In the genomic region with DNA sequence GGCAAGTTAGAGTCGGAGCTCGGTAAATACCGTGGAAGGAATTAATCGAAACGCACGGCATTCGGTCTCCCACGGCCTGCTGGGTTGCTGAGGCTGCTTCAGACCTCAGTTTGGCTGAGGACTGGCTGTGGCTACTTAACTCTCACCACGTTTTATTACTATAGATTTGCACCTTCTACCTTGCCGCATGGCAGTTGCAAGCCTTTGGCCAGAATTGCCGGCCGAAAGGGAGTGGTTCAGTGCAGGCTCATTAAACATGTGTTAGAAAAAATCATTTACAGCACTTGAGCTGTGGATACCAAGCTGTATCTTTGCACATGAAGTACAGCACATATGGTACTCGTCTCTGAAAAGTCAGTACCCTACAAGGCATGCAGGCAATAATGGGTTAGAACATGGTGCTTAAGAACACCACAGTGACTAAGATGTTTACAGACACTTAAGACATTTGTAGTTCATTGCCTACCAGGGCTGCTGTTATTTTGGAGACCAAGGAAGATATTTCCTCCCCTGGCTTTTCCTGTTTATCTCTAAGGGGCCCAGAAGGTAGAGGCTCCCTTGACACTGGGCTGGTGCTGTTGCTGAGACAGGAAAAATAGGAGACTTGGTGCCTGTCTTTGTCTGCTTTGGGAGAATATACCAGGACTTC, we compare ENCODE assay signal across 15 cellular contexts.
DNase-seq lines count a peak whose midpoint lies in the region; ATAC-seq and TF ChIP-seq lines count a peak whose summit lies in the region.
"Had no signal": no experiment of that assay in that cellular context is flagged by ENCODE, and none has a peak within 500 bp of the region (broad histone marks: within the 10 kb centered on the region; RNA-seq: fewer than 3 reads in every experiment).

No MANE protein-coding gene starts in this region.

- H3K4me3 ChIP-seq in hepatocyte (no peak overlapping the region), smooth muscle cell (no peak overlapping the region), trophoblast cell (ENCODE audit: low read depth, low read length) (no peak overlapping the region)
- H3K4me3 ChIP-seq in CD4-positive, alpha-beta memory T cell (ENCODE audit: low read length in 2 of 2), result no peak overlapping the region

- H3K9me3 ChIP-seq in hepatocyte (ENCODE audit: low read depth) (no peaks in the 10 kb centered on the region), smooth muscle cell (replicated peaks; ENCODE audit: low read depth) (no peaks in the 10 kb centered on the region), trophoblast cell (ENCODE audit: insufficient read depth, low read depth, low read length) (no peaks in the 10 kb centered on the region)
- no peaks in the 10 kb centered on the region for H3K9me3 ChIP-seq in CD4-positive, alpha-beta memory T cell (ENCODE audit: control insufficient read depth in 1 of 2, low read length in 2 of 2)
- H3K9me3 ChIP-seq: SK-N-SH had no signal

- no peak overlapping the region for H2AFZ ChIP-seq in hepatocyte
- no peak overlapping the region for H2AFZ ChIP-seq in smooth muscle cell (ENCODE audit: low read depth)
- no peak overlapping the region for H2AFZ ChIP-seq in trophoblast cell (ENCODE audit: insufficient read depth, low read length, poor library complexity)

- peaks cover 60% of the 10 kb centered on the region for H3K36me3 Mint-ChIP-seq in activated B cell treated with CpG ODN at 0.5 μM for 24 hours (ENCODE audit: low read depth)
- H3K36me3 Mint-ChIP-seq in effector memory CD8-positive, alpha-beta T cell (ENCODE audit: insufficient read depth), result no peaks in the 10 kb centered on the region
- no peaks in the 10 kb centered on the region for H3K36me3 Mint-ChIP-seq in CD4-positive, alpha-beta memory T cell
- H3K36me3 Mint-ChIP-seq: natural killer cell treated with Interleukin-12 subunit alpha and Interleukin-12 subunit beta and Interleukin-15 and Interleukin-18, amount 100 ng/mL, for 72 hours had no signal

- POLR2A ChIA-PET in activated B cell treated with CpG ODN at 0.5 μM for 24 hours (lab: Charles Lee), result interaction anchor here (0.7 to 3.2 kb wide), 3 partner anchors 39 to 86 kb away, joined by 3 to 13 read pairs (median 4); no protein-coding TSS in a partner anchor
- POLR2A ChIA-PET in CD4-positive, alpha-beta memory T cell (lab: Charles Lee; ENCODE audit: partially characterized antibody), result no interaction called here

- DNase-seq in EH (ENCODE audit: low read depth) (peak; percentile 38), activated B cell treated with CpG ODN at 0.5 μM for 24 hours (no peak), hepatocyte (ENCODE audit: low spot score) (peak; percentile 36), smooth muscle cell (lab: John Stamatoyannopoulos, UW; ENCODE audit: unreplicated experiment) (no peak), trophoblast cell (no peak), pons (ENCODE audit: low spot score) (no peak)
- DNase-seq in effector memory CD8-positive, alpha-beta T cell, result no peak
- no peak for DNase-seq in CD4-positive, alpha-beta memory T cell
- DNase-seq: activated CD4-positive, alpha-beta T cell treated with anti-CD3 and anti-CD28 coated beads for 1 hour; activated T-cell treated with anti-CD3 and anti-CD28 coated beads, Interleukin-2, amount 50 U/mL, for 4 hours; CD4-positive, alpha-beta T cell; NCI-H1048; NCI-H510A treated with DMSO at 0.1 percent for 48 hours; SK-N-SH had no signal

- no peak overlapping the region for H4K91ac ChIP-seq in trophoblast cell (ENCODE audit: low read depth, low read length)

- intact Hi-C loops in activated B cell treated with CpG ODN at 0.5 μM for 24 hours (cut with micrococcal nuclease), result loop anchor here (2.0 to 10.0 kb wide), 2 partner anchors 105 to 293 kb away; a partner anchor contains a TSS
- intact Hi-C loops in CD4-positive, alpha-beta memory T cell (cut with micrococcal nuclease), result no loop called here

- WGBS in hepatocyte (ENCODE audit: low lambda C conversion rate, missing lambda C conversion rate), result 81% methylated on average over 13 of the region's 13 CpGs
- 77% methylated on average over 13 of the region's 13 CpGs for WGBS in smooth muscle cell (ENCODE audit: low lambda C conversion rate)
- no CpG with 5 or more reads among the region's 13 CpGs for WGBS in trophoblast cell (ENCODE audit: extremely low coverage, insufficient coverage, insufficient read length)

- H3K4me1 ChIP-seq in hepatocyte (ENCODE audit: insufficient read depth), result peaks cover 38% of the 10 kb centered on the region
- peaks cover 29% of the 10 kb centered on the region for H3K4me1 ChIP-seq in smooth muscle cell (ENCODE audit: low read depth)
- peaks cover 0 to 2% of the 10 kb centered on the region in 2 experiments for H3K4me1 ChIP-seq in trophoblast cell (ENCODE audit: control insufficient read depth in 1 of 2, insufficient read depth in 2 of 2, low read length in 2 of 2)
- no peaks in the 10 kb centered on the region for H3K4me1 ChIP-seq in CD4-positive, alpha-beta memory T cell (ENCODE audit: insufficient read depth, low read length)

- CTCF ChIA-PET in activated B cell treated with CpG ODN at 0.5 μM for 24 hours (lab: Charles Lee), result interaction anchor here (0.8 kb wide), 1 partner anchor 90 kb away, joined by 3 read pairs; no protein-coding TSS in a partner anchor
- CTCF ChIA-PET in CD4-positive, alpha-beta memory T cell (lab: Charles Lee; ENCODE audit: partially characterized antibody), result no interaction called here

- H3K9ac ChIP-seq in smooth muscle cell (ENCODE audit: low read depth) (no peak overlapping the region), trophoblast cell (ENCODE audit: low read length) (no peak overlapping the region)
- H3K9ac ChIP-seq: SK-N-SH had no signal

- peak overlapping the region; percentile 46 for H3K4me3 Mint-ChIP-seq in activated B cell treated with CpG ODN at 0.5 μM for 24 hours
- H3K4me3 Mint-ChIP-seq in effector memory CD8-positive, alpha-beta T cell, result no peak overlapping the region
- H3K4me3 Mint-ChIP-seq in CD4-positive, alpha-beta memory T cell, result no peak overlapping the region
- H3K4me3 Mint-ChIP-seq: activated T-cell treated with anti-CD3 and anti-CD28 coated beads, Interleukin-2, amount 50 U/mL, for 4 hours; CD4-positive, alpha-beta T cell; natural killer cell treated with Interleukin-12 subunit alpha and Interleukin-12 subunit beta and Interleukin-15 and Interleukin-18, amount 100 ng/mL, for 72 hours had no signal

- H3K18ac ChIP-seq in trophoblast cell (ENCODE audit: low read length), result no peak overlapping the region

- H3K27ac ChIP-seq in hepatocyte (peak overlapping the region; percentile 86), smooth muscle cell (ENCODE audit: low read depth) (peak overlapping the region; percentile 52), trophoblast cell (ENCODE audit: low read depth, low read length) (no peak overlapping the region)
- no peak overlapping the region for H3K27ac ChIP-seq in CD4-positive, alpha-beta memory T cell (ENCODE audit: low read depth, low read length)

- no peaks in the 10 kb centered on the region for H3K27me3 Mint-ChIP-seq in activated B cell treated with CpG ODN at 0.5 μM for 24 hours
- H3K27me3 Mint-ChIP-seq in effector memory CD8-positive, alpha-beta T cell, result peaks cover 0 to 10% of the 10 kb centered on the region in 2 donors
- H3K27me3 Mint-ChIP-seq in CD4-positive, alpha-beta memory T cell, result peaks cover 0 to 6% of the 10 kb centered on the region in 2 donors

- ATAC-seq in activated B cell treated with CpG ODN at 0.5 μM for 24 hours (ENCODE audit: low read depth), result no peak
- no peak for ATAC-seq in effector memory CD8-positive, alpha-beta T cell (replicated peaks)
- ATAC-seq: activated T-cell treated with anti-CD3 and anti-CD28 coated beads, Interleukin-2, amount 50 U/mL, for 4 hours; natural killer cell treated with Interleukin-12 subunit alpha and Interleukin-12 subunit beta and Interleukin-15 and Interleukin-18, amount 100 ng/mL, for 72 hours had no signal

- no peaks in the 10 kb centered on the region for H3K9me3 Mint-ChIP-seq in activated B cell treated with CpG ODN at 0.5 μM for 24 hours
- H3K9me3 Mint-ChIP-seq in effector memory CD8-positive, alpha-beta T cell, result no peaks in the 10 kb centered on the region
- H3K9me3 Mint-ChIP-seq in CD4-positive, alpha-beta memory T cell, result no peaks in the 10 kb centered on the region
- H3K9me3 Mint-ChIP-seq: activated T-cell treated with anti-CD3 and anti-CD28 coated beads, Interleukin-2, amount 50 U/mL, for 4 hours; CD4-positive, alpha-beta T cell; natural killer cell treated with Interleukin-12 subunit alpha and Interleukin-12 subunit beta and Interleukin-15 and Interleukin-18, amount 100 ng/mL, for 72 hours had no signal

- H4K8ac ChIP-seq in trophoblast cell (ENCODE audit: low read depth, low read length), result no peak overlapping the region

- H3K27me3 ChIP-seq in hepatocyte, result no peaks in the 10 kb centered on the region
- no peaks in the 10 kb centered on the region for H3K27me3 ChIP-seq in smooth muscle cell (ENCODE audit: low read depth)
- H3K27me3 ChIP-seq in trophoblast cell (ENCODE audit: insufficient read depth, low read length), result no peaks in the 10 kb centered on the region
- H3K27me3 ChIP-seq in CD4-positive, alpha-beta memory T cell (ENCODE audit: insufficient read depth, low read length), result no peaks in the 10 kb centered on the region

- H4K12ac ChIP-seq in trophoblast cell (ENCODE audit: low read depth, low read length), result no peak overlapping the region

- H3K27ac Mint-ChIP-seq in activated B cell treated with CpG ODN at 0.5 μM for 24 hours, result peak overlapping the region; percentile 94
- H3K27ac Mint-ChIP-seq in effector memory CD8-positive, alpha-beta T cell, result peak overlapping the region in 1 of 2 donors; percentile 42
- no peak overlapping the region for H3K27ac Mint-ChIP-seq in CD4-positive, alpha-beta memory T cell
- H3K27ac Mint-ChIP-seq: CD4-positive, alpha-beta T cell; natural killer cell treated with Interleukin-12 subunit alpha and Interleukin-12 subunit beta and Interleukin-15 and Interleukin-18, amount 100 ng/mL, for 72 hours had no signal

- H4K20me1 ChIP-seq in hepatocyte (ENCODE audit: insufficient read depth, poor library complexity, severe bottlenecking) (no peaks in the 10 kb centered on the region), smooth muscle cell (ENCODE audit: low read depth) (peaks cover 59% of the 10 kb centered on the region)

- H3K79me2 ChIP-seq in hepatocyte (peaks cover 4% of the 10 kb centered on the region), smooth muscle cell (ENCODE audit: low read depth) (peaks cover 16% of the 10 kb centered on the region), trophoblast cell (ENCODE audit: control insufficient read depth, insufficient read depth, low read length, poor library complexity) (no peaks in the 10 kb centered on the region)

- no peak for TF ChIP-seq CTCF in activated B cell treated with CpG ODN at 0.5 μM for 24 hours (IDR thresholded peaks at IDR 0.05)
- no peak for TF ChIP-seq CTCF in hepatocyte (IDR thresholded peaks at IDR 0.05; ENCODE audit: poor library complexity)
- no peak for TF ChIP-seq CTCF in smooth muscle cell (IDR thresholded peaks at IDR 0.05; ENCODE audit: borderline replicate concordance, insufficient read depth, poor library complexity, severe bottlenecking)

- H2BK12ac ChIP-seq in trophoblast cell (ENCODE audit: low read length), result no peak overlapping the region

- H3K9me2 ChIP-seq in hepatocyte (replicated peaks; ENCODE audit: insufficient read depth), result no peaks in the 10 kb centered on the region
- H3K9me2 ChIP-seq: SK-N-SH had no signal

- no peaks in the 10 kb centered on the region for H3K36me3 ChIP-seq in hepatocyte (replicated peaks; ENCODE audit: insufficient read depth, low read depth)
- no peaks in the 10 kb centered on the region for H3K36me3 ChIP-seq in smooth muscle cell (ENCODE audit: low read depth)
- H3K36me3 ChIP-seq in trophoblast cell (ENCODE audit: control insufficient read depth in 1 of 2, insufficient read depth in 2 of 2, low read length in 2 of 2), result peaks cover 17 to 19% of the 10 kb centered on the region in 2 experiments
- H3K36me3 ChIP-seq in CD4-positive, alpha-beta memory T cell (ENCODE audit: insufficient read depth, low read length), result no peaks in the 10 kb centered on the region

- peaks cover 25% of the 10 kb centered on the region for H3F3A ChIP-seq in smooth muscle cell (ENCODE audit: low read depth)

- peak overlapping the region; percentile 41 for H3K4me2 ChIP-seq in hepatocyte
- peak overlapping the region; percentile 69 for H3K4me2 ChIP-seq in smooth muscle cell
- no peak overlapping the region for H3K4me2 ChIP-seq in trophoblast cell (ENCODE audit: low read length)
- H3K4me2 ChIP-seq: SK-N-SH had no signal

- no peak overlapping the region for H3K14ac ChIP-seq in trophoblast cell (ENCODE audit: low read length)

- H2AK5ac ChIP-seq in trophoblast cell (ENCODE audit: low read length), result no peak overlapping the region

- peaks cover 94% of the 10 kb centered on the region for H3K4me1 Mint-ChIP-seq in activated B cell treated with CpG ODN at 0.5 μM for 24 hours
- no peaks in the 10 kb centered on the region for H3K4me1 Mint-ChIP-seq in effector memory CD8-positive, alpha-beta T cell (ENCODE audit: low read depth in 2 of 2)
- H3K4me1 Mint-ChIP-seq in CD4-positive, alpha-beta memory T cell, result peaks cover 0 to 10% (median 2%) of the 10 kb centered on the region in 4 donors

- H2BK5ac ChIP-seq in trophoblast cell (ENCODE audit: low read depth, low read length, poor library complexity), result no peak overlapping the region

- H3K79me1 ChIP-seq in trophoblast cell (ENCODE audit: low read length), result no peaks in the 10 kb centered on the region

- no peak overlapping the region for H3K23ac ChIP-seq in trophoblast cell (ENCODE audit: low read length)

- no peak overlapping the region for H3K4ac ChIP-seq in trophoblast cell (ENCODE audit: low read depth, low read length)

- no peak overlapping the region for H2BK120ac ChIP-seq in trophoblast cell (ENCODE audit: insufficient read depth, low read length, poor library complexity)

Comparison
In these comparisons a context has a peak if more than half of its experiments do, and no peak if none do; other contexts are left out.
1. DNase-seq: peak in EH (single experiment) and hepatocyte (single experiment); none in activated B cell treated with CpG ODN at 0.5 μM for 24 hours (single experiment), smooth muscle cell (single experiment), effector memory CD8-positive, alpha-beta T cell (0 of 3), trophoblast cell (0 of 2), CD4-positive, alpha-beta memory T cell (0 of 5) and pons (single experiment).
2. H3K27ac ChIP-seq: peak in hepatocyte (single experiment) and smooth muscle cell (single experiment); none in trophoblast cell (single experiment) and CD4-positive, alpha-beta memory T cell (single experiment).